ENCODE assay signal across 8 cellular contexts in genomic region chr10:13160934-13161266, GRCh38. TPM values are rescaled to one million over a fixed set of nuclear protein-coding genes. Genes with fewer than 3 reads are reported as not detected.
DNase-seq lines count a peak whose midpoint lies in the region; ATAC-seq, FAIRE-seq and TF ChIP-seq lines count a peak whose summit lies in the region.

No MANE protein-coding gene starts in this region.

- DNase-seq in T-helper 1 cell (no peak), LNCaP clone FGC (ENCODE audit: low read depth) (no peak), esophagus muscularis mucosa (ENCODE audit: extremely low spot score) (no peak), NCI-H2107 (lab: John Stamatoyannopoulos, UW) (no peak), urothelium cell line (ENCODE audit: low spot score) (no peak), midbrain (lab: John Stamatoyannopoulos, UW) (no peak)
- no peak for DNase-seq in stimulated activated naive CD8-positive, alpha-beta T cell treated with anti-CD3 and anti-CD28 coated beads, Interleukin-15, amount 100 ng/mL, for 72 hours

- no peak for FAIRE-seq in urothelium cell line (lab: Jason Lieb, UNC)

- H3K27me3 Mint-ChIP-seq in T-helper 1 cell treated with Interleukin-12 subunit alpha and Interleukin-12 subunit beta and Interleukin-4 antibody, amounts not matched to agents 30 μg/mL and 1 μg/mL, for 36 hours (ENCODE audit: low read depth) = no peaks in the 10 kb centered on the region
- H3K27me3 Mint-ChIP-seq in stimulated activated naive CD8-positive, alpha-beta T cell treated with anti-CD3 and anti-CD28 coated beads, Interleukin-15, amount 100 ng/mL, for 72 hours = no peaks in the 10 kb centered on the region

- H3K36me3 Mint-ChIP-seq in T-helper 1 cell treated with Interleukin-12 subunit alpha and Interleukin-12 subunit beta and Interleukin-4 antibody, amounts not matched to agents 30 μg/mL and 1 μg/mL, for 36 hours (ENCODE audit: low read depth) = peaks cover 7% of the 10 kb centered on the region

- H3K27ac ChIP-seq in esophagus muscularis mucosa (replicated peaks in 1 of 4) = peak overlapping the region in 1 of 4 donors; percentile 22

- H3K4me1 ChIP-seq in esophagus muscularis mucosa = peaks cover 10 to 16% (median 15%) of the 10 kb centered on the region in 4 donors

- no peak for TF ChIP-seq POLR2A in esophagus muscularis mucosa (IDR thresholded peaks at IDR 0.05; ENCODE audit: low read depth)

- ATAC-seq in stimulated activated naive CD8-positive, alpha-beta T cell treated with anti-CD3 and anti-CD28 coated beads, Interleukin-15, amount 100 ng/mL, for 72 hours = peak; percentile 69

- H3K4me1 Mint-ChIP-seq in T-helper 1 cell treated with Interleukin-12 subunit alpha and Interleukin-12 subunit beta and Interleukin-4 antibody, amounts not matched to agents 30 μg/mL and 1 μg/mL, for 36 hours (ENCODE audit: low read depth) = peaks cover 30% of the 10 kb centered on the region
- peaks cover 28% of the 10 kb centered on the region for H3K4me1 Mint-ChIP-seq in stimulated activated naive CD8-positive, alpha-beta T cell treated with anti-CD3 and anti-CD28 coated beads, Interleukin-15, amount 100 ng/mL, for 72 hours

- no peaks in the 10 kb centered on the region for H3K36me3 ChIP-seq in esophagus muscularis mucosa

- intact Hi-C loops in esophagus muscularis mucosa (cut with DNase I) = loop anchor here (5.0 kb wide), 2 partner anchors 141 to 276 kb away; partner anchors contain the start of gene PHYH

- TF ChIP-seq EP300 in esophagus muscularis mucosa (IDR thresholded peaks at IDR 0.05) = no peak

- peak overlapping the region; percentile 88 for H3K4me3 Mint-ChIP-seq in T-helper 1 cell treated with Interleukin-12 subunit alpha and Interleukin-12 subunit beta and Interleukin-4 antibody, amounts not matched to agents 30 μg/mL and 1 μg/mL, for 36 hours
- H3K4me3 Mint-ChIP-seq in stimulated activated naive CD8-positive, alpha-beta T cell treated with anti-CD3 and anti-CD28 coated beads, Interleukin-15, amount 100 ng/mL, for 72 hours = peak overlapping the region; percentile 87 to 94

- TF ChIP-seq CTCF in LNCaP clone FGC (IDR thresholded peaks at IDR 0.05; ENCODE audit: control insufficient read depth, extremely low read depth, insufficient read depth) (no peak), esophagus muscularis mucosa (IDR thresholded peaks at IDR 0.05) (no peak)

- no peaks in the 10 kb centered on the region for H3K9me3 ChIP-seq in esophagus muscularis mucosa

- no peaks in the 10 kb centered on the region for H3K27me3 ChIP-seq in esophagus muscularis mucosa

- no peaks in the 10 kb centered on the region for H3K9me3 Mint-ChIP-seq in T-helper 1 cell treated with Interleukin-12 subunit alpha and Interleukin-12 subunit beta and Interleukin-4 antibody, amounts not matched to agents 30 μg/mL and 1 μg/mL, for 36 hours
- no peaks in the 10 kb centered on the region for H3K9me3 Mint-ChIP-seq in stimulated activated naive CD8-positive, alpha-beta T cell treated with anti-CD3 and anti-CD28 coated beads, Interleukin-15, amount 100 ng/mL, for 72 hours

- 8% methylated on average over 4 of the region's 4 CpGs for WGBS in esophagus muscularis mucosa

- H3K4me3 ChIP-seq in LNCaP clone FGC (ENCODE audit: low read depth, low read length) = peak overlapping the region; percentile 70
- H3K4me3 ChIP-seq in esophagus muscularis mucosa = peak overlapping the region; percentile 47 to 56 (median 50)

- peak overlapping the region; percentile 83 for H3K27ac Mint-ChIP-seq in T-helper 1 cell treated with Interleukin-12 subunit alpha and Interleukin-12 subunit beta and Interleukin-4 antibody, amounts not matched to agents 30 μg/mL and 1 μg/mL, for 36 hours
- peak overlapping the region; percentile 27 to 94 for H3K27ac Mint-ChIP-seq in stimulated activated naive CD8-positive, alpha-beta T cell treated with anti-CD3 and anti-CD28 coated beads, Interleukin-15, amount 100 ng/mL, for 72 hours

RNA-seq across cellular contexts. Expression of gene MCM10, which starts 0.5 kb away (rescaled TPM):
- total RNA-seq in esophagus muscularis mucosa = under 1 TPM in 2 of 4 donors, not detected in 2; 0.17 to 0.32 TPM
